ENCODE assay signal across 7 cellular contexts in genomic region chr10:29734980-29735627, GRCh38.
DNase-seq lines count a peak whose midpoint lies in the region; ATAC-seq and TF ChIP-seq lines count a peak whose summit lies in the region.

No MANE protein-coding gene starts in this region.

- H3K9ac ChIP-seq in fibroblast of lung (ENCODE audit: insufficient read depth, low read length), result peak overlapping the region; percentile 84

- H3K4me3 ChIP-seq in fibroblast of lung (replicated peaks in 1 of 4; ENCODE audit: control extremely low read depth in 1 of 4, insufficient read depth in 1 of 4, low read depth in 3 of 4, low read length in 4 of 4), result peak overlapping the region; percentile 67 to 93 (median 78)
- peak overlapping the region; percentile 97 for H3K4me3 ChIP-seq in thoracic aorta

- H3K27ac ChIP-seq in fibroblast of lung (ENCODE audit: insufficient read depth, low read length), result peak overlapping the region; percentile 79
- peak overlapping the region; percentile 97 to 99 for H3K27ac ChIP-seq in thoracic aorta

- no peaks in the 10 kb centered on the region for H3K27me3 ChIP-seq in fibroblast of lung (ENCODE audit: control insufficient read depth, insufficient read depth, low read length)
- H3K27me3 ChIP-seq in thoracic aorta (replicated peaks; ENCODE audit: insufficient read depth), result no peaks in the 10 kb centered on the region

- no peaks in the 10 kb centered on the region for H3K4me1 ChIP-seq in fibroblast of lung (ENCODE audit: control insufficient read depth, extremely low read depth, insufficient read depth, low read length)
- H3K4me1 ChIP-seq in thoracic aorta (ENCODE audit: control insufficient read depth in 1 of 2, low read depth in 2 of 2), result peaks cover 9 to 60% of the 10 kb centered on the region in 2 donors

- no peak overlapping the region for H3K27ac Mint-ChIP-seq in nephron progenitor cell

- no peak for TF ChIP-seq CTCF in fibroblast of lung (conservative IDR thresholded peaks at IDR 0.05 in 1 of 2, IDR thresholded peaks at IDR 0.05 in 1 of 2; ENCODE audit: low read depth in 1 of 2, low read length in 2 of 2)
- TF ChIP-seq CTCF in nephron progenitor cell (IDR thresholded peaks at IDR 0.05), result no peak
- TF ChIP-seq CTCF in thoracic aorta (IDR thresholded peaks at IDR 0.05), result no peak

- no peaks in the 10 kb centered on the region for H3K9me3 Mint-ChIP-seq in nephron progenitor cell

- peaks cover 3% of the 10 kb centered on the region for H3K36me3 Mint-ChIP-seq in nephron progenitor cell (ENCODE audit: low read depth)

- ATAC-seq in GM18511 (IDR thresholded peaks at IDR 0.05; ENCODE audit: unreplicated experiment) (peak; percentile 55), HG02642 (IDR thresholded peaks at IDR 0.05; ENCODE audit: poor library complexity, unreplicated experiment) (peak; percentile 41), thoracic aorta (ENCODE audit: insufficient number of reproducible peaks, low FRiP score, low read depth) (peak; percentile 4)

- H2AFZ ChIP-seq in fibroblast of lung (ENCODE audit: low read length), result peak overlapping the region; percentile 50

- H3K9me3 ChIP-seq in fibroblast of lung (ENCODE audit: control insufficient read depth, insufficient read depth, low read depth, low read length), result no peaks in the 10 kb centered on the region
- no peaks in the 10 kb centered on the region for H3K9me3 ChIP-seq in thoracic aorta

- H3K79me2 ChIP-seq in fibroblast of lung (ENCODE audit: control insufficient read depth, insufficient read depth, low read length), result peaks cover 33% of the 10 kb centered on the region

- H3K4me2 ChIP-seq in fibroblast of lung (ENCODE audit: extremely low read depth, insufficient read depth, low read length), result peak overlapping the region; percentile 81

- peaks cover 10% of the 10 kb centered on the region for H3K27me3 Mint-ChIP-seq in nephron progenitor cell (ENCODE audit: low read depth, poor library complexity)

- peaks cover 69% of the 10 kb centered on the region for H3K4me1 Mint-ChIP-seq in nephron progenitor cell

- peak overlapping the region; percentile 84 for H3K4me3 Mint-ChIP-seq in nephron progenitor cell

- DNase-seq in NCI-H69 (lab: John Stamatoyannopoulos, UW) (peak; percentile 70), fibroblast of lung (ENCODE audit: low read depth in 2 of 2) (peak; percentile 45 to 56), nephron progenitor cell (peak; percentile 74), thoracic aorta (ENCODE audit: low spot score) (no peak)
- DNase-seq in activated T-cell treated with anti-CD3 and anti-CD28 coated beads, Interleukin-2, amount 50 U/mL, for 48 hours, result peak; percentile 59 to 72

- no peaks in the 10 kb centered on the region for H4K20me1 ChIP-seq in fibroblast of lung (ENCODE audit: control insufficient read depth, extremely low read depth, insufficient read depth, low read length)

- H3K36me3 ChIP-seq in fibroblast of lung (ENCODE audit: control insufficient read depth, insufficient read depth, low read length), result peaks cover 2% of the 10 kb centered on the region
- H3K36me3 ChIP-seq in thoracic aorta, result peaks cover 2% of the 10 kb centered on the region

Comparison
In these comparisons a context has a peak if more than half of its experiments do, and no peak if none do; other contexts are left out.
1. ATAC-seq: peak in every context shown above with its lines; median percentile 55 in GM18511; 41 in HG02642; 4 in thoracic aorta.